1 cellular context compared by ENCODE assay signal in the genomic region with DNA sequence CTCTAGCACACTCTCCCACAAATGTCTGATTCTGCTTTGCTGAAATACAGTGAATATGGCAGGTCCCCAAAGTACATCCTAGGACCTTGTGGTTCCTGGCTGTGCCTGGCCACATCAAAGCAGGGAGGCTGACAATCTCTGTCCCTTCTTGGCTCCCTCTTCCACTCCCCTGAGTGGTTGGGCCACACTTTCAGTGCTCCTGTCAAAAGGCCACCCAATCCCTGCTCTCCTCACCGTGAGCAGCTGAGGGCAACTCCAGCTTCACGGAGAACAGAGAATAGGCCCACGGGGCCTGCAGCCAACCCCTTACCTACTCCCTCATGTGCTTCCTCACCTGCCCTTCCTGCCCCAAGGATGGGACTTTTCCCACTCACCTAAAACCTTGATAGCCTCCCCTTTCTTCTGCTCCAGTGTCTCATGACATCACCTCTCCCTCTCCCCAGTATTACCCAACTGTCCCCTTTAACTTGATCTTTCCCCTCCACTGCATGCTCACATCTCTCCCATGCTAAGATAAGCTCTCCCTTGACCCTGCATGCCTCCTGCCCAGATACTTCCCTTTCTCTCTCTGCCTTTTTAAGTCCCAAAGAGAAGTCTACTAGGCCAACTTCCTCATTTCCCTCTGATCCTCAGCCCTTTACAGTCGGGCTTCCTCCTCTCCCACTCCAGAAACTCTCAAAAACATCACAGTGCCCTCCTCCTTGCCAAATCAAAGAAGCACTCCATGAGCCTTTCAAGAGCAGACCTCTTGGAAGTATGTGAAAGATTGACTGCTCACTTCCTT.
TF ChIP-seq lines count a peak whose summit lies in the region.

No MANE protein-coding gene starts in this region.

TF ChIP-seq in K562, 482 proteins besides CTCF, POLR2A, EP300 and RAD21 (continued from another document and continues in another):
- TF ChIP-seq ZFP30 (CRISPR knock-in tag; IDR thresholded peaks at IDR 0.05; ENCODE audit: borderline replicate concordance): no peak
- TF ChIP-seq LCOR (CRISPR knock-in tag; IDR thresholded peaks at IDR 0.05): no peak
- TF ChIP-seq, protein P1, sequence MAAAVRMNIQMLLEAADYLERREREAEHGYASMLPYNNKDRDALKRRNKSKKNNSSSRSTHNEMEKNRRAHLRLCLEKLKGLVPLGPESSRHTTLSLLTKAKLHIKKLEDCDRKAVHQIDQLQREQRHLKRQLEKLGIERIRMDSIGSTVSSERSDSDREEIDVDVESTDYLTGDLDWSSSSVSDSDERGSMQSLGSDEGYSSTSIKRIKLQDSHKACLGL (CRISPR knock-in tag; IDR thresholded peaks at IDR 0.05; ENCODE audit: borderline replicate concordance, poor library complexity, severe bottlenecking): no peak
- no peak for TF ChIP-seq ZNF445 (CRISPR knock-in tag; IDR thresholded peaks at IDR 0.05; ENCODE audit: low read depth)
- TF ChIP-seq ZBTB2 (IDR thresholded peaks at IDR 0.05): no peak
- TF ChIP-seq PTRF (tag; IDR thresholded peaks at IDR 0.05): no peak
- peak; percentile 17; the same call in 1 of the 2 replicates for TF ChIP-seq CREM (IDR thresholded peaks at IDR 0.05; ENCODE audit: low read depth)
- TF ChIP-seq ZNF75A (CRISPR knock-in tag; IDR thresholded peaks at IDR 0.05): no peak
- TF ChIP-seq DPF2 (IDR thresholded peaks at IDR 0.05): peak; percentile 72; the same call in 1 of the 2 replicates
- TF ChIP-seq CREBBP (IDR thresholded peaks at IDR 0.05; ENCODE audit: low read depth, low read length): no peak
- no peak for TF ChIP-seq NR2C2 (CRISPR knock-in tag; IDR thresholded peaks at IDR 0.05)
- peak; percentile 77 for TF ChIP-seq NR2C2 (tag; IDR thresholded peaks at IDR 0.05)
- no peak for TF ChIP-seq NUFIP1 (IDR thresholded peaks at IDR 0.05; ENCODE audit: partially characterized antibody)
- TF ChIP-seq EZH2 (IDR thresholded peaks at IDR 0.05; ENCODE audit: borderline replicate concordance, low read depth, low read length): no peak
- no peak for TF ChIP-seq MED1 (CRISPR knock-in tag; IDR thresholded peaks at IDR 0.05; ENCODE audit: borderline replicate concordance)
- no peak for TF ChIP-seq DNMT1 (IDR thresholded peaks at IDR 0.05)
- TF ChIP-seq ZNF584 (CRISPR knock-in tag; IDR thresholded peaks at IDR 0.05; ENCODE audit: low read depth): no peak
- peak; percentile 43; the same call in 1 of the 2 replicates for TF ChIP-seq ZNF263 (CRISPR knock-in tag; IDR thresholded peaks at IDR 0.05; ENCODE audit: borderline replicate concordance)
- no peak for TF ChIP-seq POLR2AphosphoS5 (IDR thresholded peaks at IDR 0.05; ENCODE audit: control insufficient read depth, insufficient read depth, low read depth, low read length)
- no peak for TF ChIP-seq SIN3A (IDR thresholded peaks at IDR 0.05; ENCODE audit: borderline replicate concordance in 2 of 2, control insufficient read depth in 1 of 2, low read depth in 2 of 2, low read length in 2 of 2)
- TF ChIP-seq EWSR1 (IDR thresholded peaks at IDR 0.05; ENCODE audit: borderline replicate concordance, low read depth, partially characterized antibody): no peak
- no peak for TF ChIP-seq ZNF212 (CRISPR knock-in tag; IDR thresholded peaks at IDR 0.05)
- no peak for TF ChIP-seq OTX1 (CRISPR knock-in tag; IDR thresholded peaks at IDR 0.05)
- peak in 1 of 2 experiments; percentile 79; a peak in 2 of 4 replicates for TF ChIP-seq ETV6 (IDR thresholded peaks at IDR 0.05; ENCODE audit: borderline replicate concordance in 1 of 2, low read depth in 2 of 2, low read length in 1 of 2)
- no peak for TF ChIP-seq ETV6 (CRISPR knock-in tag; IDR thresholded peaks at IDR 0.05; ENCODE audit: borderline replicate concordance)
- no peak for TF ChIP-seq MTA2 (IDR thresholded peaks at IDR 0.05; ENCODE audit: low read depth)
- TF ChIP-seq NCOA1 (IDR thresholded peaks at IDR 0.05; ENCODE audit: low read depth): no peak
- no peak for TF ChIP-seq ZNF121 (CRISPR knock-in tag; conservative IDR thresholded peaks at IDR 0.05)
- TF ChIP-seq, protein P2, sequence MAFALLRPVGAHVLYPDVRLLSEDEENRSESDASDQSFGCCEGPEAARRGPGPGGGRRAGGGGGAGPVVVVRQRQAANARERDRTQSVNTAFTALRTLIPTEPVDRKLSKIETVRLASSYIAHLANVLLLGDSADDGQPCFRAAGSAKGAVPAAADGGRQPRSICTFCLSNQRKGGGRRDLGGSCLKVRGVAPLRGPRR (CRISPR knock-in tag; IDR thresholded peaks at IDR 0.05): no peak
- no peak for TF ChIP-seq HMG20B (CRISPR knock-in tag; IDR thresholded peaks at IDR 0.05)
- no peak for TF ChIP-seq ZBTB49 (CRISPR knock-in tag; IDR thresholded peaks at IDR 0.05; ENCODE audit: borderline replicate concordance)
- TF ChIP-seq ZNF609 (CRISPR knock-in tag; IDR thresholded peaks at IDR 0.05; ENCODE audit: borderline replicate concordance): no peak
- TF ChIP-seq ASH1L (IDR thresholded peaks at IDR 0.05; ENCODE audit: borderline replicate concordance, low read depth, partially characterized antibody): no peak
- TF ChIP-seq HNRNPH1 (optimal IDR thresholded peaks at IDR 0.05; ENCODE audit: low read depth, low read length): no peak
- TF ChIP-seq BDP1 (IDR thresholded peaks at IDR 0.05; ENCODE audit: insufficient read depth, insufficient read length): no peak
- TF ChIP-seq POLR2B (IDR thresholded peaks at IDR 0.05; ENCODE audit: low read depth, partially characterized antibody): no peak
- no peak for TF ChIP-seq KDM1A (IDR thresholded peaks at IDR 0.05)
- peak; percentile 81 for TF ChIP-seq CEBPB (tag; IDR thresholded peaks at IDR 0.05)
- TF ChIP-seq C11orf30 (IDR thresholded peaks at IDR 0.05; ENCODE audit: low read depth): no peak
- no peak for TF ChIP-seq RBM17 (IDR thresholded peaks at IDR 0.05; ENCODE audit: borderline replicate concordance, low read depth, low read length)
- TF ChIP-seq NR2C1 (IDR thresholded peaks at IDR 0.05): peak; percentile 59; the same call in 1 of the 2 replicates
- TF ChIP-seq NR2C1 (tag; IDR thresholded peaks at IDR 0.05): 0 out of 2 replicates have a peak, but pooled peaks have one; percentile 51
- TF ChIP-seq E2F4 (CRISPR knock-in tag; IDR thresholded peaks at IDR 0.05; ENCODE audit: low read depth): no peak
- no peak for TF ChIP-seq NFE2 (IDR thresholded peaks at IDR 0.05; ENCODE audit: low read depth)
- TF ChIP-seq TEAD4 (IDR thresholded peaks at IDR 0.05; ENCODE audit: low read length): no peak; the same call in 1 of the 2 replicates
- TF ChIP-seq TEAD4 (CRISPR knock-in tag; IDR thresholded peaks at IDR 0.05; ENCODE audit: borderline replicate concordance): no peak
- TF ChIP-seq MBD1 (CRISPR knock-in tag; IDR thresholded peaks at IDR 0.05): no peak
- TF ChIP-seq NFYB (IDR thresholded peaks at IDR 0.05; ENCODE audit: extremely low read depth, insufficient read length): no peak
- TF ChIP-seq TOE1 (IDR thresholded peaks at IDR 0.05; ENCODE audit: borderline replicate concordance): no peak
- no peak for TF ChIP-seq TOE1 (CRISPR knock-in tag; IDR thresholded peaks at IDR 0.05; ENCODE audit: borderline replicate concordance, low read depth)
- no peak for TF ChIP-seq CHD1 (IDR thresholded peaks at IDR 0.05; ENCODE audit: low read length)
- TF ChIP-seq, protein P3, sequence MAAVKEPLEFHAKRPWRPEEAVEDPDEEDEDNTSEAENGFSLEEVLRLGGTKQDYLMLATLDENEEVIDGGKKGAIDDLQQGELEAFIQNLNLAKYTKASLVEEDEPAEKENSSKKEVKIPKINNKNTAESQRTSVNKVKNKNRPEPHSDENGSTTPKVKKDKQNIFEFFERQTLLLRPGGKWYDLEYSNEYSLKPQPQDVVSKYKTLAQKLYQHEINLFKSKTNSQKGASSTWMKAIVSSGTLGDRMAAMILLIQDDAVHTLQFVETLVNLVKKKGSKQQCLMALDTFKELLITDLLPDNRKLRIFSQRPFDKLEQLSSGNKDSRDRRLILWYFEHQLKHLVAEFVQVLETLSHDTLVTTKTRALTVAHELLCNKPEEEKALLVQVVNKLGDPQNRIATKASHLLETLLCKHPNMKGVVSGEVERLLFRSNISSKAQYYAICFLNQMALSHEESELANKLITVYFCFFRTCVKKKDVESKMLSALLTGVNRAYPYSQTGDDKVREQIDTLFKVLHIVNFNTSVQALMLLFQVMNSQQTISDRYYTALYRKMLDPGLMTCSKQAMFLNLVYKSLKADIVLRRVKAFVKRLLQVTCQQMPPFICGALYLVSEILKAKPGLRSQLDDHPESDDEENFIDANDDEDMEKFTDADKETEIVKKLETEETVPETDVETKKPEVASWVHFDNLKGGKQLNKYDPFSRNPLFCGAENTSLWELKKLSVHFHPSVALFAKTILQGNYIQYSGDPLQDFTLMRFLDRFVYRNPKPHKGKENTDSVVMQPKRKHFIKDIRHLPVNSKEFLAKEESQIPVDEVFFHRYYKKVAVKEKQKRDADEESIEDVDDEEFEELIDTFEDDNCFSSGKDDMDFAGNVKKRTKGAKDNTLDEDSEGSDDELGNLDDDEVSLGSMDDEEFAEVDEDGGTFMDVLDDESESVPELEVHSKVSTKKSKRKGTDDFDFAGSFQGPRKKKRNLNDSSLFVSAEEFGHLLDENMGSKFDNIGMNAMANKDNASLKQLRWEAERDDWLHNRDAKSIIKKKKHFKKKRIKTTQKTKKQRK (IDR thresholded peaks at IDR 0.05; ENCODE audit: borderline replicate concordance, low read depth, low read length): no peak
